Comparison of ENCODE assay signal across 15 cellular contexts in the genomic region with DNA sequence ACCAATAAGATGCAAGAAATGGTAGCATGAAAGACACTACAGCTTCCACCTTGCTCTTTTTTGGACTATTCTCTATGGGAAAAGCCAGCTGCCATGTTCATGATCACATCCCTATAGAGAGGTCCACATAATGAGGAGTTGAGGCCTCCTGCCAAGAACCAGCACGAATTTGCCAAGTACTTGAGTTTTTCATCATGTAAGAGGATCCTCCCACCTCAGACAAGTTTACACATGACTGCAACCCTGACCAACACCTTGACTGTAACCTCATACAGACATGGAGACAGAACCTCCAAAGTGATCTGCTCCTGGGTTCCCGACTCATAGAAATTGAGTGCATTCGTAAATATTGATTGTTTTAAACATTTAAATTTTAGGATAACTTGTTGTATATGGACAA.
A peak's percentile ranks its signal among the peaks of the same experiment; 100 is the strongest.
DNase-seq lines count a peak whose midpoint lies in the region; ATAC-seq and TF ChIP-seq lines count a peak whose summit lies in the region.
"Had no signal": no experiment of that assay in that cellular context is flagged by ENCODE, and none has a peak within 500 bp of the region (broad histone marks: within the 10 kb centered on the region; RNA-seq: fewer than 3 reads in every experiment).

No MANE protein-coding gene starts in this region.

- H4K5ac ChIP-seq in mesendoderm (ENCODE audit: low read length) = no peak overlapping the region

- H3K23ac ChIP-seq in mesendoderm (ENCODE audit: low read length) = no peak overlapping the region

- peaks cover 23% of the 10 kb centered on the region for H3K4me1 ChIP-seq in mammary epithelial cell (ENCODE audit: insufficient read depth, low read length)
- no peaks in the 10 kb centered on the region for H3K4me1 ChIP-seq in mesendoderm (ENCODE audit: control insufficient read depth, low read depth, low read length)

- no peak overlapping the region for H2BK5ac ChIP-seq in mesendoderm (ENCODE audit: low read length)

- H3K9ac ChIP-seq in mammary epithelial cell (ENCODE audit: insufficient read depth, low read length) (no peak overlapping the region), mesendoderm (ENCODE audit: low read length) (no peak overlapping the region)
- H3K9ac ChIP-seq: KMS-11 had no signal

- no peak overlapping the region for H2AK5ac ChIP-seq in mesendoderm (ENCODE audit: low read length)

- H3K27me3 ChIP-seq in mammary epithelial cell (ENCODE audit: insufficient read depth, low read length) (no peaks in the 10 kb centered on the region), mesendoderm (ENCODE audit: insufficient read depth, low read length, poor library complexity) (no peaks in the 10 kb centered on the region), brain microvascular endothelial cell (replicated peaks) (no peaks in the 10 kb centered on the region)

- peak overlapping the region; percentile 19 for H2BK15ac ChIP-seq in mesendoderm (replicated peaks; ENCODE audit: low read depth)

- H3K27ac ChIP-seq in mammary epithelial cell (ENCODE audit: insufficient read depth, low read depth, low read length) = peak overlapping the region; percentile 83
- no peak overlapping the region for H3K27ac ChIP-seq in mesendoderm (ENCODE audit: low read depth, low read length)
- no peak overlapping the region for H3K27ac ChIP-seq in brain microvascular endothelial cell
- H3K27ac ChIP-seq: KMS-11 had no signal

- H4K8ac ChIP-seq in mesendoderm (ENCODE audit: low read depth, low read length) = no peak overlapping the region

- no peak overlapping the region for H3K4ac ChIP-seq in mesendoderm (ENCODE audit: low read depth, low read length)

- 54% methylated on average over 3 of the region's 3 CpGs for WGBS in mammary epithelial cell (ENCODE audit: low coverage, missing lambda C conversion rate)
- WGBS in mesendoderm (ENCODE audit: extremely low coverage, insufficient coverage, low lambda C conversion rate) = no CpG with 5 or more reads among the region's 3 CpGs

- H2BK120ac ChIP-seq in mesendoderm (ENCODE audit: low read depth, low read length) = no peak overlapping the region

- no peaks in the 10 kb centered on the region for H3K9me3 ChIP-seq in mammary epithelial cell (replicated peaks; ENCODE audit: insufficient read depth, low read length)

- H3K18ac ChIP-seq in mesendoderm (ENCODE audit: low read length) = no peak overlapping the region

- no peaks in the 10 kb centered on the region for H4K20me1 ChIP-seq in mammary epithelial cell (ENCODE audit: insufficient read depth, low read length)

- H3K56ac ChIP-seq in mesendoderm (ENCODE audit: low read length) = no peak overlapping the region

- no peaks in the 10 kb centered on the region for H3K79me1 ChIP-seq in mesendoderm (ENCODE audit: low read length)

- DNase-seq in NCI-H1694 (lab: John Stamatoyannopoulos, UW) (peak; percentile 0), NCI-H1694 treated with DMSO at 0.1 percent for 48 hours (lab: John Stamatoyannopoulos, UW) (no peak), NCI-H446 (lab: John Stamatoyannopoulos, UW) (peak; percentile 81 to 89), mammary epithelial cell (peak; percentile 87), mesendoderm (no peak), sciatic nerve (ENCODE audit: low spot score) (no peak), brain microvascular endothelial cell (no peak), iPS-NIHi11 (ENCODE audit: low spot score) (no peak)
- DNase-seq: 8988T; CD4-positive, alpha-beta memory T cell; EL; NCI-H1048; NCI-H510A treated with DMSO at 0.1 percent for 48 hours; OCI-M1 had no signal

- peak overlapping the region; percentile 32 for H2AFZ ChIP-seq in mammary epithelial cell (ENCODE audit: low read depth, low read length)

- dilution Hi-C loops in mammary epithelial cell (cut with HindIII; ENCODE audit: low sequenced_read_pairs) = no loop called here

- H3K4me3 ChIP-seq in mammary epithelial cell (replicated peaks in 1 of 3; ENCODE audit: insufficient read depth in 1 of 3, low read depth in 2 of 3, low read length in 3 of 3) (no peak overlapping the region), mesendoderm (ENCODE audit: low read length) (no peak overlapping the region), brain microvascular endothelial cell (ENCODE audit: low read depth, low read length) (no peak overlapping the region)

- CTCF ChIA-PET in mammary epithelial cell (lab: Charles Lee; ENCODE audit: low non-redundant PET) = no interaction called here

- no peak for TF ChIP-seq CTCF in mammary epithelial cell (conservative IDR thresholded peaks at IDR 0.05 in 1 of 2, IDR thresholded peaks at IDR 0.05 in 1 of 2; ENCODE audit: extremely low read depth in 1 of 2, insufficient read depth in 1 of 2, low read depth in 1 of 2, low read length in 2 of 2)
- TF ChIP-seq CTCF in brain microvascular endothelial cell (IDR thresholded peaks at IDR 0.05; ENCODE audit: low read depth, low read length, missing control alignments) = no peak

- intact Hi-C loops in mammary epithelial cell (cut with micrococcal nuclease) = loop anchor here (10.0 kb wide), 1 partner anchor 249 kb away; no protein-coding TSS in a partner anchor
- intact Hi-C loops in sciatic nerve (cut with DNase I) = no loop called here

- in situ Hi-C loops in mammary epithelial cell (cut with MboI; ENCODE audit: low sequenced_read_pairs in 2 of 2) = no loop called here
- in situ Hi-C loops in brain microvascular endothelial cell (cut with HindIII; ENCODE audit: low pct_ligation_motif_present, low sequenced_read_pairs) = no loop called here

- H3K36me3 ChIP-seq in mammary epithelial cell (ENCODE audit: insufficient read depth, low read length) = no peaks in the 10 kb centered on the region
- no peaks in the 10 kb centered on the region for H3K36me3 ChIP-seq in mesendoderm (ENCODE audit: control insufficient read depth, insufficient read depth, low read length)
- no peaks in the 10 kb centered on the region for H3K36me3 ChIP-seq in brain microvascular endothelial cell (replicated peaks)

- H3K79me2 ChIP-seq in mammary epithelial cell (ENCODE audit: insufficient read depth, low read length) (no peaks in the 10 kb centered on the region), mesendoderm (ENCODE audit: control insufficient read depth, insufficient read depth, low read length) (no peaks in the 10 kb centered on the region)

- ATAC-seq in sciatic nerve = no peak

- peak overlapping the region; percentile 69 for H3K4me2 ChIP-seq in mammary epithelial cell (ENCODE audit: insufficient read depth, low read depth, low read length)
- H3K4me2 ChIP-seq in mesendoderm (ENCODE audit: low read length) = no peak overlapping the region
- H3K4me2 ChIP-seq: KMS-11 had no signal

- no TSS peak for BruUV-seq in mammary epithelial cell (replicated peaks; lab: Mats Ljungman, UMichigan)

Comparison
In these comparisons a context has a peak if more than half of its experiments do, and no peak if none do; other contexts are left out.
1. DNase-seq: peak in NCI-H1694 (single experiment), NCI-H446 (2 of 2) and mammary epithelial cell (single experiment); none in NCI-H1694 treated with DMSO at 0.1 percent for 48 hours (single experiment), mesendoderm (single experiment), sciatic nerve (single experiment), brain microvascular endothelial cell (single experiment) and iPS-NIHi11 (single experiment).